Comparison of ENCODE assay signal across 1 cellular context in the genomic region with DNA sequence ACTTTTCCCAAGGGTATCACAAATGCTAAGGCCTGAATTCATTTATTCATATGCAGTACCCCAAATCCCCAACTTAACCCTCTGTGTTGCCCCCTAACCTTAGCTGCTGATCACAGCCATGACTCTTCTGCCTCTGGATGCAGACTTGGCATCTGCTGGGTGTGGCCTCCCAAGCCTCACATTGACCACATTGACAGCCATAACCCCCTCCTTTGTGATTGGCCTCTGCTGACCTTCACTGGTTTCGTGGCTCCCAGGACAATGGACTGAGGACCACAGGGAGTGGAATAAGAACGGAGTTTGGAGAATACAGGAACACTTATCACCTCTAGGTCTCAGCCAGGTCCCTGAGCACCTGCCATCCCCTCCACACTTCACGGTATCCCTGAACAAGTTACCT.
TF ChIP-seq lines count a peak whose summit lies in the region.

No MANE protein-coding gene starts in this region.

TF ChIP-seq in GM23338, 12 proteins besides CTCF, POLR2A, EP300 and RAD21:
- TF ChIP-seq, protein P1, sequence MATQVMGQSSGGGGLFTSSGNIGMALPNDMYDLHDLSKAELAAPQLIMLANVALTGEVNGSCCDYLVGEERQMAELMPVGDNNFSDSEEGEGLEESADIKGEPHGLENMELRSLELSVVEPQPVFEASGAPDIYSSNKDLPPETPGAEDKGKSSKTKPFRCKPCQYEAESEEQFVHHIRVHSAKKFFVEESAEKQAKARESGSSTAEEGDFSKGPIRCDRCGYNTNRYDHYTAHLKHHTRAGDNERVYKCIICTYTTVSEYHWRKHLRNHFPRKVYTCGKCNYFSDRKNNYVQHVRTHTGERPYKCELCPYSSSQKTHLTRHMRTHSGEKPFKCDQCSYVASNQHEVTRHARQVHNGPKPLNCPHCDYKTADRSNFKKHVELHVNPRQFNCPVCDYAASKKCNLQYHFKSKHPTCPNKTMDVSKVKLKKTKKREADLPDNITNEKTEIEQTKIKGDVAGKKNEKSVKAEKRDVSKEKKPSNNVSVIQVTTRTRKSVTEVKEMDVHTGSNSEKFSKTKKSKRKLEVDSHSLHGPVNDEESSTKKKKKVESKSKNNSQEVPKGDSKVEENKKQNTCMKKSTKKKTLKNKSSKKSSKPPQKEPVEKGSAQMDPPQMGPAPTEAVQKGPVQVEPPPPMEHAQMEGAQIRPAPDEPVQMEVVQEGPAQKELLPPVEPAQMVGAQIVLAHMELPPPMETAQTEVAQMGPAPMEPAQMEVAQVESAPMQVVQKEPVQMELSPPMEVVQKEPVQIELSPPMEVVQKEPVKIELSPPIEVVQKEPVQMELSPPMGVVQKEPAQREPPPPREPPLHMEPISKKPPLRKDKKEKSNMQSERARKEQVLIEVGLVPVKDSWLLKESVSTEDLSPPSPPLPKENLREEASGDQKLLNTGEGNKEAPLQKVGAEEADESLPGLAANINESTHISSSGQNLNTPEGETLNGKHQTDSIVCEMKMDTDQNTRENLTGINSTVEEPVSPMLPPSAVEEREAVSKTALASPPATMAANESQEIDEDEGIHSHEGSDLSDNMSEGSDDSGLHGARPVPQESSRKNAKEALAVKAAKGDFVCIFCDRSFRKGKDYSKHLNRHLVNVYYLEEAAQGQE (IDR thresholded peaks at IDR 0.05; ENCODE audit: unreplicated experiment) = no peak
- TF ChIP-seq, protein P2, sequence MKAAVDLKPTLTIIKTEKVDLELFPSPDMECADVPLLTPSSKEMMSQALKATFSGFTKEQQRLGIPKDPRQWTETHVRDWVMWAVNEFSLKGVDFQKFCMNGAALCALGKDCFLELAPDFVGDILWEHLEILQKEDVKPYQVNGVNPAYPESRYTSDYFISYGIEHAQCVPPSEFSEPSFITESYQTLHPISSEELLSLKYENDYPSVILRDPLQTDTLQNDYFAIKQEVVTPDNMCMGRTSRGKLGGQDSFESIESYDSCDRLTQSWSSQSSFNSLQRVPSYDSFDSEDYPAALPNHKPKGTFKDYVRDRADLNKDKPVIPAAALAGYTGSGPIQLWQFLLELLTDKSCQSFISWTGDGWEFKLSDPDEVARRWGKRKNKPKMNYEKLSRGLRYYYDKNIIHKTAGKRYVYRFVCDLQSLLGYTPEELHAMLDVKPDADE (IDR thresholded peaks at IDR 0.05) = no peak
- TF ChIP-seq, protein P3, sequence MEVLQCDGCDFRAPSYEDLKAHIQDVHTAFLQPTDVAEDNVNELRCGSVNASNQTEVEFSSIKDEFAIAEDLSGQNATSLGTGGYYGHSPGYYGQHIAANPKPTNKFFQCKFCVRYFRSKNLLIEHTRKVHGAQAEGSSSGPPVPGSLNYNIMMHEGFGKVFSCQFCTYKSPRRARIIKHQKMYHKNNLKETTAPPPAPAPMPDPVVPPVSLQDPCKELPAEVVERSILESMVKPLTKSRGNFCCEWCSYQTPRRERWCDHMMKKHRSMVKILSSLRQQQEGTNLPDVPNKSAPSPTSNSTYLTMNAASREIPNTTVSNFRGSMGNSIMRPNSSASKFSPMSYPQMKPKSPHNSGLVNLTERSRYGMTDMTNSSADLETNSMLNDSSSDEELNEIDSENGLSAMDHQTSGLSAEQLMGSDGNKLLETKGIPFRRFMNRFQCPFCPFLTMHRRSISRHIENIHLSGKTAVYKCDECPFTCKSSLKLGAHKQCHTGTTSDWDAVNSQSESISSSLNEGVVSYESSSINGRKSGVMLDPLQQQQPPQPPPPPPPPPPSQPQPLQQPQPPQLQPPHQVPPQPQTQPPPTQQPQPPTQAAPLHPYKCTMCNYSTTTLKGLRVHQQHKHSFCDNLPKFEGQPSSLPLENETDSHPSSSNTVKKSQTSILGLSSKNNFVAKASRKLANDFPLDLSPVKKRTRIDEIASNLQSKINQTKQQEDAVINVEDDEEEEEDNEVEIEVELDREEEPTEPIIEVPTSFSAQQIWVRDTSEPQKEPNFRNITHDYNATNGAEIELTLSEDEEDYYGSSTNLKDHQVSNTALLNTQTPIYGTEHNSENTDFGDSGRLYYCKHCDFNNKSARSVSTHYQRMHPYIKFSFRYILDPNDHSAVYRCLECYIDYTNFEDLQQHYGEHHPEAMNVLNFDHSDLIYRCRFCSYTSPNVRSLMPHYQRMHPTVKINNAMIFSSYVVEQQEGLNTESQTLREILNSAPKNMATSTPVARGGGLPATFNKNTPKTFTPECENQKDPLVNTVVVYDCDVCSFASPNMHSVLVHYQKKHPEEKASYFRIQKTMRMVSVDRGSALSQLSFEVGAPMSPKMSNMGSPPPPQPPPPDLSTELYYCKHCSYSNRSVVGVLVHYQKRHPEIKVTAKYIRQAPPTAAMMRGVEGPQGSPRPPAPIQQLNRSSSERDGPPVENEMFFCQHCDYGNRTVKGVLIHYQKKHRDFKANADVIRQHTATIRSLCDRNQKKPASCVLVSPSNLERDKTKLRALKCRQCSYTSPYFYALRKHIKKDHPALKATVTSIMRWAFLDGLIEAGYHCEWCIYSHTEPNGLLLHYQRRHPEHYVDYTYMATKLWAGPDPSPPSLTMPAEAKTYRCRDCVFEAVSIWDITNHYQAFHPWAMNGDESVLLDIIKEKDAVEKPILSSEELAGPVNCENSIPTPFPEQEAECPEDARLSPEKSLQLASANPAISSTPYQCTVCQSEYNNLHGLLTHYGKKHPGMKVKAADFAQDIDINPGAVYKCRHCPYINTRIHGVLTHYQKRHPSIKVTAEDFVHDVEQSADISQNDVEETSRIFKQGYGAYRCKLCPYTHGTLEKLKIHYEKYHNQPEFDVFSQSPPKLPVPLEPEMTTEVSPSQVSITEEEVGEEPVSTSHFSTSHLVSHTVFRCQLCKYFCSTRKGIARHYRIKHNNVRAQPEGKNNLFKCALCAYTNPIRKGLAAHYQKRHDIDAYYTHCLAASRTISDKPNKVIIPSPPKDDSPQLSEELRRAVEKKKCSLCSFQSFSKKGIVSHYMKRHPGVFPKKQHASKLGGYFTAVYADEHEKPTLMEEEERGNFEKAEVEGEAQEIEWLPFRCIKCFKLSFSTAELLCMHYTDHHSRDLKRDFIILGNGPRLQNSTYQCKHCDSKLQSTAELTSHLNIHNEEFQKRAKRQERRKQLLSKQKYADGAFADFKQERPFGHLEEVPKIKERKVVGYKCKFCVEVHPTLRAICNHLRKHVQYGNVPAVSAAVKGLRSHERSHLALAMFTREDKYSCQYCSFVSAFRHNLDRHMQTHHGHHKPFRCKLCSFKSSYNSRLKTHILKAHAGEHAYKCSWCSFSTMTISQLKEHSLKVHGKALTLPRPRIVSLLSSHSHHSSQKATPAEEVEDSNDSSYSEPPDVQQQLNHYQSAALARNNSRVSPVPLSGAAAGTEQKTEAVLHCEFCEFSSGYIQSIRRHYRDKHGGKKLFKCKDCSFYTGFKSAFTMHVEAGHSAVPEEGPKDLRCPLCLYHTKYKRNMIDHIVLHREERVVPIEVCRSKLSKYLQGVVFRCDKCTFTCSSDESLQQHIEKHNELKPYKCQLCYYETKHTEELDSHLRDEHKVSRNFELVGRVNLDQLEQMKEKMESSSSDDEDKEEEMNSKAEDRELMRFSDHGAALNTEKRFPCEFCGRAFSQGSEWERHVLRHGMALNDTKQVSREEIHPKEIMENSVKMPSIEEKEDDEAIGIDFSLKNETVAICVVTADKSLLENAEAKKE (CRISPR knock-in tag; IDR thresholded peaks at IDR 0.05) = no peak
- TF ChIP-seq JUNB (IDR thresholded peaks at IDR 0.05; ENCODE audit: unreplicated experiment) (no peak), EZH2phosphoT487 (IDR thresholded peaks at IDR 0.05; ENCODE audit: unreplicated experiment) (no peak), ZNF114 (CRISPR knock-in tag; IDR thresholded peaks at IDR 0.05) (no peak), STAT1 (IDR thresholded peaks at IDR 0.05; ENCODE audit: unreplicated experiment) (no peak), EZH2 (IDR thresholded peaks at IDR 0.05; ENCODE audit: low read depth, unreplicated experiment) (no peak), NANOG (IDR thresholded peaks at IDR 0.05; ENCODE audit: borderline replicate concordance) (no peak), POLR2AphosphoS5 (IDR thresholded peaks at IDR 0.05; ENCODE audit: low read depth) (no peak), ZNF331 (CRISPR knock-in tag; IDR thresholded peaks at IDR 0.05; ENCODE audit: low read depth) (no peak), CREB1 (CRISPR knock-in tag; IDR thresholded peaks at IDR 0.05; ENCODE audit: low read depth) (no peak)
